In genomic region chr6:137415127-137415833, GRCh38 we compare ENCODE assay signal across 8 cellular contexts.
DNase-seq lines count a peak whose midpoint lies in the region; ATAC-seq, FAIRE-seq and TF ChIP-seq lines count a peak whose summit lies in the region.

No MANE protein-coding gene starts in this region.

- no peak overlapping the region for H3K4ac ChIP-seq in neuronal stem cell (ENCODE audit: low read length)

- peak overlapping the region; percentile 58 for H3K4me2 ChIP-seq in neuronal stem cell (ENCODE audit: insufficient read depth, low read length, poor library complexity, severe bottlenecking)

- H3K4me3 ChIP-seq in foreskin fibroblast (ENCODE audit: low read depth in 1 of 2, low read length in 2 of 2) (peak overlapping the region; percentile 51 to 62), neuronal stem cell (ENCODE audit: low read length in 2 of 2) (peak overlapping the region in 1 of 2 donors; percentile 1)

- no peak overlapping the region for H2AK5ac ChIP-seq in neuronal stem cell (ENCODE audit: low read depth, low read length)

- no peak for TF ChIP-seq POLR2A in GM12891 (IDR thresholded peaks at IDR 0.05; ENCODE audit: low read depth, low read length)

- no peak overlapping the region for H2BK12ac ChIP-seq in neuronal stem cell (ENCODE audit: low read length)

- H3K27ac ChIP-seq in neuronal stem cell (replicated peaks; ENCODE audit: low read length): no peak overlapping the region

- no peaks in the 10 kb centered on the region for H3K9me3 ChIP-seq in neuronal stem cell (replicated peaks in 1 of 2; ENCODE audit: control insufficient read depth in 2 of 2, insufficient read depth in 1 of 2, low read depth in 1 of 2, low read length in 2 of 2)

- no peak overlapping the region for H2AFZ ChIP-seq in neuronal stem cell (ENCODE audit: low read length)

- WGBS in neuronal stem cell (ENCODE audit: extremely low coverage in 2 of 2, insufficient read length in 2 of 2, insufficient replicate concordance in 1 of 2), 2 donors: no CpG with 5 or more reads among the region's 25 CpGs

- H2BK5ac ChIP-seq in neuronal stem cell (ENCODE audit: low read length): no peak overlapping the region

- TF ChIP-seq CTCF in foreskin fibroblast (IDR thresholded peaks at IDR 0.05; ENCODE audit: low read depth, low read length): peak; percentile 71

- peaks cover 0 to 18% (median 0%) of the 10 kb centered on the region in 3 experiments for H3K27me3 ChIP-seq in neuronal stem cell (ENCODE audit: control insufficient read depth in 3 of 3, insufficient read depth in 3 of 3, low read depth in 1 of 3, low read length in 3 of 3)

- no peaks in the 10 kb centered on the region for H3K79me1 ChIP-seq in neuronal stem cell (ENCODE audit: low read depth, low read length)

- peak; percentile 21 for DNase-seq in GM12891 (ENCODE audit: insufficient read length, low spot score)
- DNase-seq in OCI-M2 (lab: John Stamatoyannopoulos, UW; ENCODE audit: unreplicated experiment): peak; percentile 7
- peak; percentile 59 for DNase-seq in activated effector memory CD4-positive, alpha-beta T cell treated with Interleukin-2 at 50 U/mL for 16 hours
- peak; percentile 48 to 83 for DNase-seq in foreskin fibroblast
- DNase-seq in neuronal stem cell (ENCODE audit: low spot score): peak; percentile 54
- peak; percentile 92 for DNase-seq in superior temporal gyrus (ENCODE audit: extremely low spot score)
- DNase-seq in 8988T: no peak

- no peaks in the 10 kb centered on the region for H3K36me3 ChIP-seq in neuronal stem cell (replicated peaks in 1 of 2; ENCODE audit: control insufficient read depth in 2 of 2, insufficient read depth in 2 of 2, low read length in 2 of 2)

- FAIRE-seq in GM12891 (lab: Jason Lieb, UNC): no peak

- H4K8ac ChIP-seq in neuronal stem cell (ENCODE audit: low read depth, low read length): no peak overlapping the region

- no peak overlapping the region for H2BK120ac ChIP-seq in neuronal stem cell (ENCODE audit: low read depth, low read length)

- peak overlapping the region; percentile 58 for H3K18ac ChIP-seq in neuronal stem cell (ENCODE audit: low read length)

- H3K9ac ChIP-seq in neuronal stem cell (ENCODE audit: low read depth, low read length, poor library complexity): no peak overlapping the region

- H2BK15ac ChIP-seq in neuronal stem cell (ENCODE audit: low read length): no peak overlapping the region

- H3K23ac ChIP-seq in neuronal stem cell (ENCODE audit: low read depth, low read length, poor library complexity): no peak overlapping the region

- ATAC-seq in HG02840 (IDR thresholded peaks at IDR 0.05; ENCODE audit: low FRiP score, unreplicated experiment): peak; percentile 69

- H3K4me1 ChIP-seq in neuronal stem cell (ENCODE audit: control insufficient read depth in 2 of 2, insufficient read depth in 1 of 2, low read depth in 1 of 2, low read length in 2 of 2): peaks cover 0 to 4% of the 10 kb centered on the region in 2 donors

- no peak overlapping the region for H4K91ac ChIP-seq in neuronal stem cell (ENCODE audit: low read depth, low read length, poor library complexity)

- no peak overlapping the region for H3K14ac ChIP-seq in neuronal stem cell (ENCODE audit: low read length)

TF ChIP-seq in GM12891, 5 proteins besides CTCF, POLR2A, EP300 and RAD21:
- TF ChIP-seq PAX5 (IDR thresholded peaks at IDR 0.05; ENCODE audit: insufficient read depth, low read length, severe bottlenecking) (no peak), POU2F2 (IDR thresholded peaks at IDR 0.05; ENCODE audit: low read depth, low read length) (no peak), TAF1 (IDR thresholded peaks at IDR 0.05; ENCODE audit: low read depth, low read length) (no peak), POLR2AphosphoS5 (IDR thresholded peaks at IDR 0.05; ENCODE audit: low read depth, low read length) (no peak), SPI1 (IDR thresholded peaks at IDR 0.05; ENCODE audit: low read depth, low read length) (peak; percentile 27; the same call in 1 of the 2 replicates)
